In the genomic region with DNA sequence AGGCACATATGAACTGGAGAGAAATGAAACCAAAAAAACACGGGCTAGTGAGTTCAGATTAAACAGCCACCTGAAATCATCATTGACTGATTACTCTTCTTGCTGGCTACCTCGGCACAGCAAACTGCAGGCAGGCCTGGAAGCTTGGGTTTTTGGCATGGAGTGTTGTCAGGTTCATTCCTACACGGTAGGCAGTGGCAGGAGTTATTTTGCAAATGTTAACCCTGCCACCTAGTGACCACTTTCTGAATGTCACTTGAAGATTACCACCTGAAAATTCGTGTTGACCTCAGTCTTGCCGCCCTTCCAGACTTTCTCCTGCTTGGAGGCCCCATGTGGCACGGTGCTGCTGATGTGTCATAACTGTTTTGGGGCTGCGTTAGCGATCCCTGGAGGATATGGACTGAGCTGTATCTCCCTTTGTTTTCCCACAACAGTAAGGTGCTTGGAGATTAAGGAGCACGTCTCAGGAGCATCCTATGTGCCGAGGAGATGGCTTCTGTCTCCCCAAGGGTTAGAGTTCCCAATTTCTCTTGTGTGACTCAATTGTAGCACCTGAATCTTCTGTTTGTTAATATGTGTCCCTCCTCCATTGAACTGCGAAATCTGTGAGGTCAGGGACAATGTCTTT, we compare ENCODE assay signal across 8 cellular contexts. TPM values are rescaled to one million over a fixed set of nuclear protein-coding genes. Genes with fewer than 3 reads are reported as not detected.
DNase-seq lines count a peak whose midpoint lies in the region; ATAC-seq and TF ChIP-seq lines count a peak whose summit lies in the region.

No MANE protein-coding gene starts in this region.

- no peaks in the 10 kb centered on the region for H3K27me3 Mint-ChIP-seq in CD4-positive, alpha-beta memory T cell
- no peaks in the 10 kb centered on the region for H3K27me3 Mint-ChIP-seq in activated T-cell treated with anti-CD3 and anti-CD28 coated beads, Interleukin-2, amount 50 U/mL, for 72 hours (ENCODE audit: low read depth)

- H3K27ac ChIP-seq in CD4-positive, alpha-beta memory T cell (ENCODE audit: low read depth, low read length), result no peak overlapping the region
- H3K27ac ChIP-seq in Peyer's patch, result peak overlapping the region in 1 of 4 donors; percentile 26
- no peak overlapping the region for H3K27ac ChIP-seq in neural cell (ENCODE audit: low read length)
- no peak overlapping the region for H3K27ac ChIP-seq in upper lobe of left lung

- WGBS in upper lobe of left lung, 2 donors, result 28 to 29% methylated on average over 9 to 11 of the region's 11 CpGs

- H3K9me3 ChIP-seq in CD4-positive, alpha-beta memory T cell (ENCODE audit: control insufficient read depth in 1 of 2, low read length in 2 of 2), result no peaks in the 10 kb centered on the region
- no peaks in the 10 kb centered on the region for H3K9me3 ChIP-seq in Peyer's patch
- H3K9me3 ChIP-seq in neural cell (ENCODE audit: low read length), result no peaks in the 10 kb centered on the region
- H3K9me3 ChIP-seq in upper lobe of left lung, result no peaks in the 10 kb centered on the region

- TF ChIP-seq RAD21 in neural cell (conservative IDR thresholded peaks at IDR 0.05), result peak; percentile 95

- H3K36me3 Mint-ChIP-seq in CD4-positive, alpha-beta memory T cell, result no peaks in the 10 kb centered on the region
- no peaks in the 10 kb centered on the region for H3K36me3 Mint-ChIP-seq in activated T-cell treated with anti-CD3 and anti-CD28 coated beads, Interleukin-2, amount 50 U/mL, for 72 hours (ENCODE audit: insufficient read depth in 2 of 2)

- H3K36me3 ChIP-seq in CD4-positive, alpha-beta memory T cell (ENCODE audit: insufficient read depth, low read length), result no peaks in the 10 kb centered on the region
- no peaks in the 10 kb centered on the region for H3K36me3 ChIP-seq in Peyer's patch
- H3K36me3 ChIP-seq in neural cell (ENCODE audit: insufficient read depth, low read length), result no peaks in the 10 kb centered on the region
- H3K36me3 ChIP-seq in upper lobe of left lung, result no peaks in the 10 kb centered on the region

- no peaks in the 10 kb centered on the region for H3K9me3 Mint-ChIP-seq in CD4-positive, alpha-beta memory T cell
- H3K9me3 Mint-ChIP-seq in activated T-cell treated with anti-CD3 and anti-CD28 coated beads, Interleukin-2, amount 50 U/mL, for 72 hours, result no peaks in the 10 kb centered on the region

- no peaks in the 10 kb centered on the region for H3K9me2 ChIP-seq in neural cell (ENCODE audit: insufficient read depth, low read length)

- DNase-seq in CD4-positive, alpha-beta memory T cell, result peak; percentile 69 to 78 (median 74)
- DNase-seq in Peyer's patch, result peak in 2 of 3 donors; percentile 66 to 77
- peak; percentile 57 to 77 for DNase-seq in activated T-cell treated with anti-CD3 and anti-CD28 coated beads, Interleukin-2, amount 50 U/mL, for 72 hours
- DNase-seq in fibroblast of mammary gland (ENCODE audit: low read depth), result peak; percentile 78
- DNase-seq in upper lobe of left lung, result peak in 1 of 2 donors; percentile 73

- H3K4me2 ChIP-seq in neural cell (ENCODE audit: low read length), result no peak overlapping the region

- H4K20me1 ChIP-seq in neural cell (ENCODE audit: insufficient read depth), result no peaks in the 10 kb centered on the region

- H3K27ac Mint-ChIP-seq in CD4-positive, alpha-beta memory T cell, result peak overlapping the region; percentile 72 to 93 (median 83)
- H3K27ac Mint-ChIP-seq in activated T-cell treated with anti-CD3 and anti-CD28 coated beads, Interleukin-2, amount 50 U/mL, for 72 hours, result peak overlapping the region; percentile 24

- intact Hi-C loops in CD4-positive, alpha-beta memory T cell (cut with micrococcal nuclease), result loop anchor here (1.0 to 2.0 kb wide), 5 partner anchors 52 to 902 kb away; no protein-coding TSS in a partner anchor

- CTCF ChIA-PET in CD4-positive, alpha-beta memory T cell (lab: Charles Lee; ENCODE audit: partially characterized antibody), result interaction anchor here (0.5 to 29.6 kb wide), 23 partner anchors 9 to 1046 kb away, joined by 3 to 851 read pairs (median 3); no protein-coding TSS in a partner anchor

- H3F3A ChIP-seq in neural cell (ENCODE audit: insufficient read depth, low read length, poor library complexity, severe bottlenecking), result no peaks in the 10 kb centered on the region

- no peaks in the 10 kb centered on the region for H3K27me3 ChIP-seq in CD4-positive, alpha-beta memory T cell (ENCODE audit: insufficient read depth, low read length)
- H3K27me3 ChIP-seq in Peyer's patch, result no peaks in the 10 kb centered on the region
- no peaks in the 10 kb centered on the region for H3K27me3 ChIP-seq in neural cell (ENCODE audit: insufficient read depth, low read depth, low read length)
- H3K27me3 ChIP-seq in upper lobe of left lung, result no peaks in the 10 kb centered on the region

- TF ChIP-seq EP300 in neural cell (conservative IDR thresholded peaks at IDR 0.05; ENCODE audit: poor library complexity, severe bottlenecking), result no peak
- TF ChIP-seq EP300 in upper lobe of left lung (IDR thresholded peaks at IDR 0.05), result no peak

- no peak overlapping the region for H2AFZ ChIP-seq in neural cell (ENCODE audit: low read depth, low read length)

- H3K4me1 Mint-ChIP-seq in CD4-positive, alpha-beta memory T cell, result peaks cover 54 to 62% (median 58%) of the 10 kb centered on the region in 4 donors
- peaks cover 57% of the 10 kb centered on the region for H3K4me1 Mint-ChIP-seq in activated T-cell treated with anti-CD3 and anti-CD28 coated beads, Interleukin-2, amount 50 U/mL, for 72 hours (ENCODE audit: low read depth)

- H3K79me2 ChIP-seq in neural cell (replicated peaks; ENCODE audit: insufficient read depth, low read length), result no peaks in the 10 kb centered on the region

- TF ChIP-seq CTCF in LNCAP (IDR thresholded peaks at IDR 0.05) (peak; percentile 73), Peyer's patch (IDR thresholded peaks at IDR 0.05) (peak; percentile 60 to 94 (median 84)), fibroblast of mammary gland (conservative IDR thresholded peaks at IDR 0.05; ENCODE audit: control insufficient read depth, insufficient read depth, low read depth, low read length) (peak; percentile 79), neural cell (IDR thresholded peaks at IDR 0.05; ENCODE audit: poor library complexity, severe bottlenecking) (peak; percentile 91), upper lobe of left lung (IDR thresholded peaks at IDR 0.05) (peak; percentile 76 to 90 (median 84))

- H3K4me3 Mint-ChIP-seq in CD4-positive, alpha-beta memory T cell, result peak overlapping the region in 4 of 8 donors; percentile 38 to 63 (median 61)
- H3K4me3 Mint-ChIP-seq in activated T-cell treated with anti-CD3 and anti-CD28 coated beads, Interleukin-2, amount 50 U/mL, for 72 hours, result peak overlapping the region; percentile 9 to 32

- ATAC-seq in GM19455 (IDR thresholded peaks at IDR 0.05; ENCODE audit: unreplicated experiment) (peak; percentile 16), upper lobe of left lung (ENCODE audit: low FRiP score in 2 of 2) (peak; percentile 81 to 84)
- peak; percentile 32 for ATAC-seq in activated T-cell treated with anti-CD3 and anti-CD28 coated beads, Interleukin-2, amount 50 U/mL, for 72 hours (replicated peaks in 1 of 2)

- TF ChIP-seq POLR2A in Peyer's patch (IDR thresholded peaks at IDR 0.05), result no peak
- TF ChIP-seq POLR2A in upper lobe of left lung (IDR thresholded peaks at IDR 0.05), result no peak

- no peak overlapping the region for H3K4me3 ChIP-seq in CD4-positive, alpha-beta memory T cell (ENCODE audit: low read length in 2 of 2)
- H3K4me3 ChIP-seq in Peyer's patch, result no peak overlapping the region
- H3K4me3 ChIP-seq in fibroblast of mammary gland (ENCODE audit: control insufficient read depth, low read depth, low read length), result no peak overlapping the region
- H3K4me3 ChIP-seq in neural cell (ENCODE audit: low read length), result no peak overlapping the region
- no peak overlapping the region for H3K4me3 ChIP-seq in upper lobe of left lung

- POLR2A ChIA-PET in CD4-positive, alpha-beta memory T cell (lab: Charles Lee; ENCODE audit: partially characterized antibody), result interaction anchor here (1.0 to 17.3 kb wide), 3 partner anchors 46 to 223 kb away, joined by 3 to 703 read pairs (median 5); no protein-coding TSS in a partner anchor

- peaks cover 55% of the 10 kb centered on the region for H3K4me1 ChIP-seq in CD4-positive, alpha-beta memory T cell (ENCODE audit: insufficient read depth, low read length)
- H3K4me1 ChIP-seq in Peyer's patch (peaks cover 0 to 12% (median 9%) of the 10 kb centered on the region in 4 donors), upper lobe of left lung (peaks cover 5 to 15% (median 11%) of the 10 kb centered on the region in 4 donors)

- no peak overlapping the region for H3K9ac ChIP-seq in neural cell (ENCODE audit: low read length)

TF ChIP-seq in neural cell, 6 proteins besides CTCF, POLR2A, EP300 and RAD21 (continues in another document):
- TF ChIP-seq, protein P1, sequence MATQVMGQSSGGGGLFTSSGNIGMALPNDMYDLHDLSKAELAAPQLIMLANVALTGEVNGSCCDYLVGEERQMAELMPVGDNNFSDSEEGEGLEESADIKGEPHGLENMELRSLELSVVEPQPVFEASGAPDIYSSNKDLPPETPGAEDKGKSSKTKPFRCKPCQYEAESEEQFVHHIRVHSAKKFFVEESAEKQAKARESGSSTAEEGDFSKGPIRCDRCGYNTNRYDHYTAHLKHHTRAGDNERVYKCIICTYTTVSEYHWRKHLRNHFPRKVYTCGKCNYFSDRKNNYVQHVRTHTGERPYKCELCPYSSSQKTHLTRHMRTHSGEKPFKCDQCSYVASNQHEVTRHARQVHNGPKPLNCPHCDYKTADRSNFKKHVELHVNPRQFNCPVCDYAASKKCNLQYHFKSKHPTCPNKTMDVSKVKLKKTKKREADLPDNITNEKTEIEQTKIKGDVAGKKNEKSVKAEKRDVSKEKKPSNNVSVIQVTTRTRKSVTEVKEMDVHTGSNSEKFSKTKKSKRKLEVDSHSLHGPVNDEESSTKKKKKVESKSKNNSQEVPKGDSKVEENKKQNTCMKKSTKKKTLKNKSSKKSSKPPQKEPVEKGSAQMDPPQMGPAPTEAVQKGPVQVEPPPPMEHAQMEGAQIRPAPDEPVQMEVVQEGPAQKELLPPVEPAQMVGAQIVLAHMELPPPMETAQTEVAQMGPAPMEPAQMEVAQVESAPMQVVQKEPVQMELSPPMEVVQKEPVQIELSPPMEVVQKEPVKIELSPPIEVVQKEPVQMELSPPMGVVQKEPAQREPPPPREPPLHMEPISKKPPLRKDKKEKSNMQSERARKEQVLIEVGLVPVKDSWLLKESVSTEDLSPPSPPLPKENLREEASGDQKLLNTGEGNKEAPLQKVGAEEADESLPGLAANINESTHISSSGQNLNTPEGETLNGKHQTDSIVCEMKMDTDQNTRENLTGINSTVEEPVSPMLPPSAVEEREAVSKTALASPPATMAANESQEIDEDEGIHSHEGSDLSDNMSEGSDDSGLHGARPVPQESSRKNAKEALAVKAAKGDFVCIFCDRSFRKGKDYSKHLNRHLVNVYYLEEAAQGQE (IDR thresholded peaks at IDR 0.05; ENCODE audit: borderline replicate concordance), result no peak

RNA-seq across cellular contexts. Expression of a gene that starts 12.7 kb away (rescaled TPM):
- under 1 TPM; 0.50 to 0.52 TPM for total RNA-seq in CD4-positive, alpha-beta memory T cell
- under 1 TPM in 1 of 2 donors, not detected in 1; 0.25 TPM for polyA plus RNA-seq in CD4-positive, alpha-beta memory T cell
- 1 to 10 TPM in 2 of 4 donors, under 1 TPM in 2; 0.18 to 5.0 (median 1.0) TPM for total RNA-seq in Peyer's patch
- total RNA-seq in activated T-cell treated with anti-CD3 and anti-CD28 coated beads, Interleukin-2, amount 50 U/mL, for 72 hours, result under 1 TPM; 0.05 to 0.14 TPM
- not detected in 2 replicates for polyA plus RNA-seq in neural cell
- not detected in 2 replicates for polyA minus RNA-seq in neural cell
- total RNA-seq in upper lobe of left lung, result 1 to 10 TPM in 5 of 6 donors, under 1 TPM in 1; 1.00 to 4.8 (median 1.9) TPM

Comparison
In these comparisons a context has a peak if more than half of its experiments do, and no peak if none do; other contexts are left out.
1. ATAC-seq: peak in every context shown above with its lines; median percentile 82 in upper lobe of left lung; 32 in activated T-cell treated with anti-CD3 and anti-CD28 coated beads, Interleukin-2, amount 50 U/mL, for 72 hours; 16 in GM19455.